In the genomic region with DNA sequence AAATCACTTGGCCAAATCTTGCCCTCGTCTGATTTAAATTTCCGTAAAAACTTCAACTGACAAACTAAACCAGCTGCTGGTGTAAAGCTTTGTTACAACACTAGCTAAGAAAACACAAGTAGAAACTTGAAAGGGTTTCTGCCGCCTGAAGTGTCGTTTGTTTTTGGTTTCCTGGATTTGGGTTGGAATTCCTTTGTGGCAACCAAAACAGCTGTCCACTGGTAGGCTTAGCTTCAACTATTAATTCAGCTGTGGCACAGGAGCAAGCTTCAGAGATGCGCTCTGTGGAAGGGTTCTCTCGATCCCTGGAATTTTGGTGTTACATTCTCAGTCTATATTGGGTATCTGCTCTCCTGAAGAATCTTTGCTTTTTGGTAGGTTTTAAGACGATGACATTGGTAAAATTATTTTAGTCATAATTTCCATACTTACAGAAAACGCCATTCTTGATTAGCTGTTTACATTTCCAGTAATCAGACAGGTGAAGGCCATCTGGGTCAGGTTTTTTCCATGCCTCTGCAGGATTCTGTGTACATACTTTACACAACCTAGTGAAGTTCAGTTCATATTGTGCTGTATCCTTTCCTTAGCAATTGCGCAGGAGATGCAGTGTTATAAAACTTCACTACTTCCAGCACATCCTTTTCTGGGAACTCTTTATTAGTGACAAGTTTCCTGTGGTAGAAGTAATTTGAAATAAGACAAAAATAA, we compare ENCODE assay signal across 31 cellular contexts. TPM values are rescaled to one million over a fixed set of nuclear protein-coding genes. Genes with fewer than 3 reads are reported as not detected.
DNase-seq lines count a peak whose midpoint lies in the region; ATAC-seq and FAIRE-seq lines count a peak whose summit lies in the region.
"Had no signal": no experiment of that assay in that cellular context is flagged by ENCODE, and none has a peak within 500 bp of the region (broad histone marks: within the 10 kb centered on the region; RNA-seq: fewer than 3 reads in every experiment).

No MANE protein-coding gene starts in this region.

- DNase-seq in DMS53 (lab: John Stamatoyannopoulos, UW), result peak; percentile 2
- no peak for DNase-seq in DMS53 treated with DMSO at 0.1 percent for 48 hours (lab: John Stamatoyannopoulos, UW; ENCODE audit: unreplicated experiment)
- peak; percentile 87 for DNase-seq in myocyte (ENCODE audit: low read depth)
- no peak for DNase-seq in HTR-8/SVneo (ENCODE audit: insufficient read length, low spot score)
- DNase-seq in T-helper 2 cell, result no peak
- DNase-seq in activated CD4-positive, alpha-beta T cell treated with anti-CD3 and anti-CD28 coated beads, Interleukin-2, amount 50 U/mL, for 48 hours, result no peak
- DNase-seq: activated CD4-positive, alpha-beta memory T cell treated with anti-CD3 and anti-CD28 coated beads for 36 hours; activated CD4-positive, CD25-positive, alpha-beta regulatory T cell treated with anti-CD3 and anti-CD28 coated beads, Interleukin-2, amount 50 U/mL, for 72 hours; activated naive CD4-positive, alpha-beta T cell; activated naive CD8-positive, alpha-beta T cell treated with anti-CD3 and anti-CD28 coated beads, Interleukin-2, amount 50 U/mL, for 24 hours; activated T-cell treated with anti-CD3 and anti-CD28 coated beads, Interleukin-2, amount 50 U/mL, for 72 hours; Calu3; CD4-positive, CD25-positive, alpha-beta regulatory T cell; dermis blood vessel endothelial cell; DND-41; left ventricle myocardium inferior; mesenchymal stem cell; NCI-H1417; NCI-H2081; NCI-H524 treated with DMSO at 0.1 percent for 48 hours; psoas muscle; stimulated activated naive B cell treated with anti-CD40 and anti-IgM and Interleukin-4, amounts not matched to agents 10 μg/mL and 1 μg/mL and 100 μg/mL, for 72 hours; substantia nigra; T-helper 17 cell; trophoblast cell had no signal

- H3K4me3 ChIP-seq in endocrine pancreas (ENCODE audit: control insufficient read depth, insufficient read depth, low read length), result peak overlapping the region; percentile 10
- H3K4me3 ChIP-seq: K562, left ventricle myocardium inferior, psoas muscle had no signal

- H3K36me3 ChIP-seq in endocrine pancreas (ENCODE audit: control insufficient read depth, insufficient read depth, low read length), result no peaks in the 10 kb centered on the region
- H3K36me3 ChIP-seq: left ventricle myocardium inferior had no signal

- no peaks in the 10 kb centered on the region for H3K27me3 ChIP-seq in endocrine pancreas (ENCODE audit: control insufficient read depth, insufficient read depth, low read length)

- no peak for ATAC-seq in GM21737 (IDR thresholded peaks at IDR 0.05; ENCODE audit: unreplicated experiment)
- ATAC-seq: activated naive CD8-positive, alpha-beta T cell treated with anti-CD3 and anti-CD28 coated beads, Interleukin-2, amount 50 U/mL, for 24 hours; activated T-cell treated with anti-CD3 and anti-CD28 coated beads, Interleukin-2, amount 50 U/mL, for 72 hours; K562; psoas muscle; Right ventricle myocardium inferior; SK-N-SH treated with all-trans-retinoic acid at 6 μM for 48 hours; stimulated activated naive B cell treated with anti-CD40 and anti-IgM and Interleukin-4, amounts not matched to agents 10 μg/mL and 1 μg/mL and 100 μg/mL, for 72 hours; T-helper 17 cell had no signal

- FAIRE-seq in HTR-8/SVneo (lab: Jason Lieb, UNC), result no peak
- FAIRE-seq: K562 had no signal

- H3K4me1 ChIP-seq in endocrine pancreas (ENCODE audit: control insufficient read depth, insufficient read depth, low read length), result peaks cover 8% of the 10 kb centered on the region
- H3K4me1 ChIP-seq: left ventricle myocardium inferior, psoas muscle had no signal

- H3K9ac ChIP-seq in endocrine pancreas (ENCODE audit: control insufficient read depth, insufficient read depth, low read length), result no peak overlapping the region

- no peaks in the 10 kb centered on the region for H3K9me3 ChIP-seq in endocrine pancreas (ENCODE audit: control insufficient read depth, low read length)
- H3K9me3 ChIP-seq: left ventricle myocardium inferior, psoas muscle had no signal

RNA-seq across cellular contexts. Expression of gene SAMD3, which starts 29.9 kb away (rescaled TPM):
- total RNA-seq in myocyte, result not detected in 2 replicates
- not detected for polyA plus RNA-seq in myocyte (2012)
- total RNA-seq: Calu3, dermis blood vessel endothelial cell, HT-29, K562, left ventricle myocardium inferior had no signal

Comparison
In these comparisons a context has a peak if more than half of its experiments do, and no peak if none do; other contexts are left out.
1. DNase-seq: peak in DMS53 (single experiment) and myocyte (single experiment); none in DMS53 treated with DMSO at 0.1 percent for 48 hours (single experiment), HTR-8/SVneo (single experiment), T-helper 2 cell (0 of 5) and activated CD4-positive, alpha-beta T cell treated with anti-CD3 and anti-CD28 coated beads, Interleukin-2, amount 50 U/mL, for 48 hours (0 of 2).